Comparison of ENCODE assay signal across 1 cellular context in genomic region chr6:33840064-33840926, GRCh38.
TF ChIP-seq lines count a peak whose summit lies in the region.

No MANE protein-coding gene starts in this region.

TF ChIP-seq in IMR-90, 13 proteins besides CTCF, POLR2A, EP300 and RAD21:
- peak; percentile 100 for TF ChIP-seq NFE2L2 (IDR thresholded peaks at IDR 0.05; ENCODE audit: low read depth, low read length)
- TF ChIP-seq CEBPB (IDR thresholded peaks at IDR 0.05; ENCODE audit: low read depth, low read length), result peak; percentile 63
- TF ChIP-seq RCOR1 (IDR thresholded peaks at IDR 0.05; ENCODE audit: insufficient replicate concordance, low read length), result no peak
- TF ChIP-seq FOS (IDR thresholded peaks at IDR 0.05; ENCODE audit: low read depth, low read length), result peak; percentile 98
- TF ChIP-seq, protein P1, sequence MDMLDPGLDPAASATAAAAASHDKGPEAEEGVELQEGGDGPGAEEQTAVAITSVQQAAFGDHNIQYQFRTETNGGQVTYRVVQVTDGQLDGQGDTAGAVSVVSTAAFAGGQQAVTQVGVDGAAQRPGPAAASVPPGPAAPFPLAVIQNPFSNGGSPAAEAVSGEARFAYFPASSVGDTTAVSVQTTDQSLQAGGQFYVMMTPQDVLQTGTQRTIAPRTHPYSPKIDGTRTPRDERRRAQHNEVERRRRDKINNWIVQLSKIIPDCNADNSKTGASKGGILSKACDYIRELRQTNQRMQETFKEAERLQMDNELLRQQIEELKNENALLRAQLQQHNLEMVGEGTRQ (IDR thresholded peaks at IDR 0.05; ENCODE audit: low read depth, low read length), result peak; percentile 94
- peak; percentile 69 for TF ChIP-seq MAZ (IDR thresholded peaks at IDR 0.05; ENCODE audit: borderline replicate concordance, low read depth, low read length)
- 0 out of 2 replicates have a peak, but pooled peaks have one; percentile 8 for TF ChIP-seq SMC3 (IDR thresholded peaks at IDR 0.05; ENCODE audit: low read depth, low read length)
- TF ChIP-seq RFX5 (IDR thresholded peaks at IDR 0.05; ENCODE audit: low read depth, low read length), result no peak
- TF ChIP-seq BHLHE40 (IDR thresholded peaks at IDR 0.05; ENCODE audit: low read depth, low read length), result peak; percentile 67
- no peak for TF ChIP-seq CHD1 (IDR thresholded peaks at IDR 0.05; ENCODE audit: low read depth, low read length)
- peak; percentile 100 for TF ChIP-seq MAFK (IDR thresholded peaks at IDR 0.05; ENCODE audit: low read depth, low read length)
- TF ChIP-seq MXI1 (IDR thresholded peaks at IDR 0.05; ENCODE audit: borderline replicate concordance, low read depth, low read length), result no peak
- TF ChIP-seq, protein P2, sequence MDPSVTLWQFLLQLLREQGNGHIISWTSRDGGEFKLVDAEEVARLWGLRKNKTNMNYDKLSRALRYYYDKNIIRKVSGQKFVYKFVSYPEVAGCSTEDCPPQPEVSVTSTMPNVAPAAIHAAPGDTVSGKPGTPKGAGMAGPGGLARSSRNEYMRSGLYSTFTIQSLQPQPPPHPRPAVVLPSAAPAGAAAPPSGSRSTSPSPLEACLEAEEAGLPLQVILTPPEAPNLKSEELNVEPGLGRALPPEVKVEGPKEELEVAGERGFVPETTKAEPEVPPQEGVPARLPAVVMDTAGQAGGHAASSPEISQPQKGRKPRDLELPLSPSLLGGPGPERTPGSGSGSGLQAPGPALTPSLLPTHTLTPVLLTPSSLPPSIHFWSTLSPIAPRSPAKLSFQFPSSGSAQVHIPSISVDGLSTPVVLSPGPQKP (IDR thresholded peaks at IDR 0.05; ENCODE audit: borderline replicate concordance, low read depth, low read length), result no peak
